ENCODE assay signal across 19 cellular contexts in genomic region chr18:40925071-40925541, GRCh38.
"Had no signal": no experiment of that assay in that cellular context is flagged by ENCODE, and none has a peak within 500 bp of the region (broad histone marks: within the 10 kb centered on the region; RNA-seq: fewer than 3 reads in every experiment).

No MANE protein-coding gene starts in this region.

- H3K27ac ChIP-seq: adrenal gland, dorsolateral prefrontal cortex, psoas muscle, testis, upper lobe of left lung had no signal

- DNase-seq: activated CD4-positive, alpha-beta T cell treated with anti-CD3 and anti-CD28 coated beads, Interleukin-2, amount 50 U/mL, for 1 hour; activated CD4-positive, CD25-positive, alpha-beta regulatory T cell treated with anti-CD3 and anti-CD28 coated beads, Interleukin-2, amount 50 U/mL, for 72 hours; activated CD8-positive, alpha-beta memory T cell treated with anti-CD3 and anti-CD28 coated beads, Interleukin-2, amount 50 U/mL, for 48 hours; activated effector memory CD4-positive, alpha-beta T cell treated with anti-CD3 and anti-CD28 coated beads, Interleukin-2, amount 50 U/mL, for 16 hours; activated T-cell treated with anti-CD3 and anti-CD28 coated beads, Interleukin-2, amount 50 U/mL, for 72 hours; adrenal gland; central memory CD4-positive, alpha-beta T cell; dorsolateral prefrontal cortex; head of caudate nucleus; mesenchymal stem cell; mucosa of descending colon; naive B cell; psoas muscle; right cardiac atrium; stimulated activated CD4-positive, alpha-beta T cell treated with anti-CD3 and anti-CD28 coated beads, Interleukin-4, amount 100 ng/mL, for 1 hour; T1000; testis; upper lobe of left lung had no signal

- H3K4me3 ChIP-seq: adrenal gland, dorsolateral prefrontal cortex, mucosa of descending colon, psoas muscle, smooth muscle cell, testis, upper lobe of left lung had no signal

- ATAC-seq: activated T-cell treated with anti-CD3 and anti-CD28 coated beads, Interleukin-2, amount 50 U/mL, for 72 hours; mucosa of descending colon; psoas muscle; right cardiac atrium had no signal

- H3K27me3 ChIP-seq: adrenal gland, testis, upper lobe of left lung had no signal

- H3K36me3 ChIP-seq: adrenal gland, upper lobe of left lung had no signal

- H3K4me1 ChIP-seq: adrenal gland, psoas muscle, testis, upper lobe of left lung had no signal

- H3K4me2 ChIP-seq: smooth muscle cell had no signal

- H3K9me3 ChIP-seq: adrenal gland, mucosa of descending colon, psoas muscle, testis, upper lobe of left lung had no signal
